8 cellular contexts compared by ENCODE assay signal in the genomic region with DNA sequence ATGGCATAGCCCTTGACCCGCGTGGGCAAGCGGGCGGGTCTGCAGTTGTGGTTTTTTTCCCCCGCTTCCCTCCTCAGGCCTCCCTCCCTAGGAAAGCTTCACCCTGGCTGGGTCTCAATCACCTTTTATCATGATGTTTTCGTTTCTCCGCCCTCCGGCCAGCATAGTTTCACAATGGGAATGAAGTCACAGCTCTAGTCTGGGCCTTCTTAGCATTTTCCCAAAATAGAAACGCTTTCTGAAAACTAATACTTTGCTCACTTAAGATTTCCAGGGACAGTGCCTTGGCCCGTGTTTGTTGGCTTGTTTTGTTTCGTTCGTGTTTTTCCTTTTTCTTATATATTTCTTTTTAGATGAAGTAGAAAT.
DNase-seq lines count a peak whose midpoint lies in the region; ATAC-seq and TF ChIP-seq lines count a peak whose summit lies in the region.
"Not testable (repeated sequence)": the region's sequence is repeated elsewhere in the genome, so short reads cannot be mapped to it uniquely, and the experiment has no call there.

No MANE protein-coding gene starts in this region.

- H4K20me1 ChIP-seq in PC-9 (ENCODE audit: insufficient read depth), result not testable (repeated sequence)

- not testable (repeated sequence) for ATAC-seq in activated naive CD8-positive, alpha-beta T cell treated with anti-CD3 and anti-CD28 coated beads, Interleukin-2, amount 10 ng/mL, durations not matched to agents 7 days and 5 days (ENCODE audit: low read depth)

- peak overlapping the region; percentile 50 for H3K4me3 Mint-ChIP-seq in activated naive CD8-positive, alpha-beta T cell treated with anti-CD3 and anti-CD28 coated beads, Interleukin-2, amount 10 ng/mL, durations not matched to agents 7 days and 5 days
- peak overlapping the region; percentile 67 for H3K4me3 Mint-ChIP-seq in endodermal cell
- peak overlapping the region; percentile 77 for H3K4me3 Mint-ChIP-seq in glutamatergic neuron (ENCODE audit: unreplicated experiment)
- H3K4me3 Mint-ChIP-seq in progenitor cell of endocrine pancreas (ENCODE audit: low read depth), result peak overlapping the region; percentile 69

- H3K9ac ChIP-seq in HUES48 (ENCODE audit: low read depth, low read length) (peak overlapping the region; percentile 54), endodermal cell (ENCODE audit: extremely low read depth, low read length, poor library complexity, severe bottlenecking) (peak overlapping the region; percentile 68)

- H3K27me3 ChIP-seq in HUES48 (ENCODE audit: control insufficient read depth, insufficient read depth, low read length); PC-9 (ENCODE audit: insufficient read depth, low read depth); endodermal cell (ENCODE audit: control insufficient read depth, insufficient read depth, low read length, poor library complexity, severe bottlenecking): not testable (repeated sequence)

- H3K27ac Mint-ChIP-seq in activated naive CD8-positive, alpha-beta T cell treated with anti-CD3 and anti-CD28 coated beads, Interleukin-2, amount 10 ng/mL, durations not matched to agents 7 days and 5 days; glutamatergic neuron (ENCODE audit: unreplicated experiment): not testable (repeated sequence)
- H3K27ac Mint-ChIP-seq in endodermal cell, result peak overlapping the region; percentile 99
- H3K27ac Mint-ChIP-seq in progenitor cell of endocrine pancreas, result peak overlapping the region; percentile 97

- H3K4me3 ChIP-seq in AG10803 (ENCODE audit: low read length); PC-9: not testable (repeated sequence)
- H3K4me3 ChIP-seq in HUES48 (ENCODE audit: low read depth, low read length), result peak overlapping the region; percentile 61
- peak overlapping the region; percentile 69 for H3K4me3 ChIP-seq in endodermal cell (ENCODE audit: low read length)

- H3F3A ChIP-seq in PC-9 (ENCODE audit: insufficient read depth, low read depth), result not testable (repeated sequence)

- H3K36me3 ChIP-seq in HUES48 (ENCODE audit: control insufficient read depth, insufficient read depth, low read length); PC-9 (ENCODE audit: low read depth); endodermal cell (ENCODE audit: control insufficient read depth, insufficient read depth, low read length): not testable (repeated sequence)

- CTCF ChIA-PET in PC-9 (lab: Charles Lee), result not testable (repeated sequence)

- not testable (repeated sequence) for H3K36me3 Mint-ChIP-seq in activated naive CD8-positive, alpha-beta T cell treated with anti-CD3 and anti-CD28 coated beads, Interleukin-2, amount 10 ng/mL, durations not matched to agents 7 days and 5 days; glutamatergic neuron (ENCODE audit: unreplicated experiment)
- peaks cover 31% of the 10 kb centered on the region for H3K36me3 Mint-ChIP-seq in endodermal cell (ENCODE audit: low read depth)
- peaks cover 21% of the 10 kb centered on the region for H3K36me3 Mint-ChIP-seq in progenitor cell of endocrine pancreas (ENCODE audit: insufficient read depth)

- 17 to 23% methylated on average over 3 to 4 of the region's 12 CpGs for WGBS in endodermal cell (ENCODE audit: insufficient coverage in 1 of 2, insufficient read length in 1 of 2), 2 experiments

- peak overlapping the region; percentile 13; the same call in 1 of the 2 replicates for H3K4me2 ChIP-seq in PC-9

- H3K9me2 ChIP-seq in PC-9 (ENCODE audit: insufficient read depth), result not testable (repeated sequence)

- BruUV-seq in PC-9 (replicated peaks; lab: Mats Ljungman, UMichigan), result not testable (repeated sequence)

- H3K9me3 Mint-ChIP-seq in activated naive CD8-positive, alpha-beta T cell treated with anti-CD3 and anti-CD28 coated beads, Interleukin-2, amount 10 ng/mL, durations not matched to agents 7 days and 5 days, result peaks cover 16% of the 10 kb centered on the region
- H3K9me3 Mint-ChIP-seq in endodermal cell, result peaks cover 68% of the 10 kb centered on the region
- peaks cover 15% of the 10 kb centered on the region for H3K9me3 Mint-ChIP-seq in glutamatergic neuron (ENCODE audit: unreplicated experiment)
- peaks cover 41% of the 10 kb centered on the region for H3K9me3 Mint-ChIP-seq in progenitor cell of endocrine pancreas (ENCODE audit: low read depth)

- H2AFZ ChIP-seq in PC-9, result not testable (repeated sequence)

- POLR2A ChIA-PET in PC-9 (lab: Charles Lee; ENCODE audit: unreplicated experiment); activated naive CD8-positive, alpha-beta T cell treated with anti-CD3 and anti-CD28 coated beads, Interleukin-2, amount 10 ng/mL, durations not matched to agents 7 days and 5 days (lab: Charles Lee): not testable (repeated sequence)

- H3K27me3 Mint-ChIP-seq in activated naive CD8-positive, alpha-beta T cell treated with anti-CD3 and anti-CD28 coated beads, Interleukin-2, amount 10 ng/mL, durations not matched to agents 7 days and 5 days, result peaks cover 20% of the 10 kb centered on the region
- H3K27me3 Mint-ChIP-seq in endodermal cell (ENCODE audit: insufficient read depth); progenitor cell of endocrine pancreas: not testable (repeated sequence)
- peaks cover 23% of the 10 kb centered on the region for H3K27me3 Mint-ChIP-seq in glutamatergic neuron (ENCODE audit: unreplicated experiment)

- H3K27ac ChIP-seq in HUES48 (ENCODE audit: low read depth, low read length), result peak overlapping the region; percentile 80
- H3K27ac ChIP-seq in PC-9; endodermal cell (ENCODE audit: low read depth, low read length): not testable (repeated sequence)

- not testable (repeated sequence) for H3K4me1 ChIP-seq in HUES48 (ENCODE audit: control insufficient read depth, insufficient read depth, low read length); PC-9 (replicated peaks; ENCODE audit: insufficient read depth); endodermal cell (ENCODE audit: control insufficient read depth, insufficient read depth, low read length)

- H3K9me3 ChIP-seq in HUES48 (ENCODE audit: control insufficient read depth, insufficient read depth, low read length); PC-9 (ENCODE audit: insufficient read depth, low read depth); endodermal cell (ENCODE audit: control insufficient read depth, low read length): not testable (repeated sequence)

- intact Hi-C loops in PC-9 (cut with micrococcal nuclease; ENCODE audit: unreplicated experiment), result not testable (repeated sequence)

- TF ChIP-seq CTCF in AG10803 (conservative IDR thresholded peaks at IDR 0.05; ENCODE audit: low read length); PC-9 (conservative IDR thresholded peaks at IDR 0.05); endodermal cell (conservative IDR thresholded peaks at IDR 0.05); glutamatergic neuron (IDR thresholded peaks at IDR 0.05; ENCODE audit: partially characterized antibody, unreplicated experiment); progenitor cell of endocrine pancreas (IDR thresholded peaks at IDR 0.05; ENCODE audit: unreplicated experiment): not testable (repeated sequence)

- peak; percentile 24 for DNase-seq in AG10803 (ENCODE audit: low read depth)
- not testable (repeated sequence) for DNase-seq in PC-9; activated naive CD8-positive, alpha-beta T cell treated with anti-CD3 and anti-CD28 coated beads, Interleukin-2, amount 10 ng/mL, durations not matched to agents 7 days and 5 days; glutamatergic neuron; progenitor cell of endocrine pancreas (ENCODE audit: low spot score, unreplicated experiment)
- DNase-seq in endodermal cell, result peak; percentile 63
- DNase-seq in iris pigment epithelial cell (ENCODE audit: low read depth), result peak; percentile 26

- H3K4me1 Mint-ChIP-seq in activated naive CD8-positive, alpha-beta T cell treated with anti-CD3 and anti-CD28 coated beads, Interleukin-2, amount 10 ng/mL, durations not matched to agents 7 days and 5 days; glutamatergic neuron (ENCODE audit: low read depth, unreplicated experiment); progenitor cell of endocrine pancreas (ENCODE audit: low read depth): not testable (repeated sequence)
- peaks cover 17% of the 10 kb centered on the region for H3K4me1 Mint-ChIP-seq in endodermal cell

- H3K79me2 ChIP-seq in PC-9 (ENCODE audit: low read depth), result not testable (repeated sequence)
